ENCODE assay signal across 1 cellular context in the genomic region with DNA sequence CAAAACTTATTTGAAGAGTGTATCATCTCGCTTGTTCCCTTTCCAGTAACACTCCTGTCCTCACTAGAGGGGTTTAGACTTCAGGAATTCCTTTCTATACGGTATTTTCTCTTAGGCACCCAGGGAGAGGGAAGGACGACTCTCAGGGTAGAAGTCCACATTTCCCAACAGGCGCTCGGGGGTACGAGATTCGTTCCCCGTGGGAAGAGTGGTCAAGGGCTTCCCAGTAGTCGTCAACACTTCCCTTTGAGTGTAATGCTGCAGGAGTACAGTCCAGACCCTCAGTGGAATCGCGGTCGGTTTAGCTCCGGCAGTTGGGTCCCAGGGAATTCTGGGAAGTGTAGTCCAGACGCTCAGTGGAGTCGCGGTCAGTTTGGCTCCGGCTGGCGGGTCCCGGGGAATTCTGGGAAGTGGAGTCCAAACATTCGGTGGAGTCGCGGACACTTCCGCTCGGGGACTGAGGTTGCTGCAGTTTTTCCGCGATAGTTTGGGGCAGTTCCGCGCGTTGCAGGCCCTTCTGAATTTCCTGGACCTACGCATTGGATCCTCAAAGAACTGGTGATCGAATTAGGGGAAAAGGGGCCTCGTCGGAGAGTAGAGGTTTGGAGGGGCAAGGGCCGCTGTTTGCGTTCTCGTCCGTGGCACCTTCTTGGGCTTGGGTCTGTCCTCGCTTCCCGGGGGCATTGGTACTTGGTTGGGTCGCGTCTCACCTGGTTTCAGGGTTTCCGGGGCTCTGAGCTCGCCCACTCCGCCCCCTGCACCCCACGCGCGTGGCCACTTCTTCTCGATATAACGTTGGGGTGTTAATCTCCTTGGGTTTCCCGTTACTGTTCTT.
TF ChIP-seq lines count a peak whose summit lies in the region.

A gene (plus strand): TSS at position 431 of the 835 bp plus-strand sequence. CDS start 3,513 bp downstream, outside the sequence.

TF ChIP-seq in GM12878, 131 proteins besides CTCF, POLR2A, EP300 and RAD21 (continued from another document and continues in another):
- TF ChIP-seq, protein P1, sequence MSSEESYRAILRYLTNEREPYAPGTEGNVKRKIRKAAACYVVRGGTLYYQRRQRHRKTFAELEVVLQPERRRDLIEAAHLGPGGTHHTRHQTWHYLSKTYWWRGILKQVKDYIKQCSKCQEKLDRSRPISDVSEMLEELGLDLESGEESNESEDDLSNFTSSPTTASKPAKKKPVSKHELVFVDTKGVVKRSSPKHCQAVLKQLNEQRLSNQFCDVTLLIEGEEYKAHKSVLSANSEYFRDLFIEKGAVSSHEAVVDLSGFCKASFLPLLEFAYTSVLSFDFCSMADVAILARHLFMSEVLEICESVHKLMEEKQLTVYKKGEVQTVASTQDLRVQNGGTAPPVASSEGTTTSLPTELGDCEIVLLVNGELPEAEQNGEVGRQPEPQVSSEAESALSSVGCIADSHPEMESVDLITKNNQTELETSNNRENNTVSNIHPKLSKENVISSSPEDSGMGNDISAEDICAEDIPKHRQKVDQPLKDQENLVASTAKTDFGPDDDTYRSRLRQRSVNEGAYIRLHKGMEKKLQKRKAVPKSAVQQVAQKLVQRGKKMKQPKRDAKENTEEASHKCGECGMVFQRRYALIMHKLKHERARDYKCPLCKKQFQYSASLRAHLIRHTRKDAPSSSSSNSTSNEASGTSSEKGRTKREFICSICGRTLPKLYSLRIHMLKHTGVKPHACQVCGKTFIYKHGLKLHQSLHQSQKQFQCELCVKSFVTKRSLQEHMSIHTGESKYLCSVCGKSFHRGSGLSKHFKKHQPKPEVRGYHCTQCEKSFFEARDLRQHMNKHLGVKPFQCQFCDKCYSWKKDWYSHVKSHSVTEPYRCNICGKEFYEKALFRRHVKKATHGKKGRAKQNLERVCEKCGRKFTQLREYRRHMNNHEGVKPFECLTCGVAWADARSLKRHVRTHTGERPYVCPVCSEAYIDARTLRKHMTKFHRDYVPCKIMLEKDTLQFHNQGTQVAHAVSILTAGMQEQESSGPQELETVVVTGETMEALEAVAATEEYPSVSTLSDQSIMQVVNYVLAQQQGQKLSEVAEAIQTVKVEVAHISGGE (CRISPR knock-in tag; IDR thresholded peaks at IDR 0.05), result peak; percentile 52; the same call in 1 of the 2 replicates
- TF ChIP-seq, protein P2, sequence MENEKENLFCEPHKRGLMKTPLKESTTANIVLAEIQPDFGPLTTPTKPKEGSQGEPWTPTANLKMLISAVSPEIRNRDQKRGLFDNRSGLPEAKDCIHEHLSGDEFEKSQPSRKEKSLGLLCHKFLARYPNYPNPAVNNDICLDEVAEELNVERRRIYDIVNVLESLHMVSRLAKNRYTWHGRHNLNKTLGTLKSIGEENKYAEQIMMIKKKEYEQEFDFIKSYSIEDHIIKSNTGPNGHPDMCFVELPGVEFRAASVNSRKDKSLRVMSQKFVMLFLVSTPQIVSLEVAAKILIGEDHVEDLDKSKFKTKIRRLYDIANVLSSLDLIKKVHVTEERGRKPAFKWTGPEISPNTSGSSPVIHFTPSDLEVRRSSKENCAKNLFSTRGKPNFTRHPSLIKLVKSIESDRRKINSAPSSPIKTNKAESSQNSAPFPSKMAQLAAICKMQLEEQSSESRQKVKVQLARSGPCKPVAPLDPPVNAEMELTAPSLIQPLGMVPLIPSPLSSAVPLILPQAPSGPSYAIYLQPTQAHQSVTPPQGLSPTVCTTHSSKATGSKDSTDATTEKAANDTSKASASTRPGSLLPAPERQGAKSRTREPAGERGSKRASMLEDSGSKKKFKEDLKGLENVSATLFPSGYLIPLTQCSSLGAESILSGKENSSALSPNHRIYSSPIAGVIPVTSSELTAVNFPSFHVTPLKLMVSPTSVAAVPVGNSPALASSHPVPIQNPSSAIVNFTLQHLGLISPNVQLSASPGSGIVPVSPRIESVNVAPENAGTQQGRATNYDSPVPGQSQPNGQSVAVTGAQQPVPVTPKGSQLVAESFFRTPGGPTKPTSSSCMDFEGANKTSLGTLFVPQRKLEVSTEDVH (IDR thresholded peaks at IDR 0.05; ENCODE audit: low read depth, partially characterized antibody), result no peak
- 0 out of 2 replicates have a peak, but pooled peaks have one; percentile 43 for TF ChIP-seq ESRRA (IDR thresholded peaks at IDR 0.05; ENCODE audit: low read length)
- TF ChIP-seq SUPT20H (IDR thresholded peaks at IDR 0.05; ENCODE audit: borderline replicate concordance, control insufficient read depth, low read depth, low read length), result no peak
- no peak for TF ChIP-seq MYC (IDR thresholded peaks at IDR 0.05; ENCODE audit: insufficient read depth, insufficient read length, insufficient replicate concordance, low read length, severe bottlenecking)
- TF ChIP-seq ETV6 (conservative IDR thresholded peaks at IDR 0.05 in 1 of 2, IDR thresholded peaks at IDR 0.05 in 1 of 2; ENCODE audit: borderline replicate concordance in 1 of 2, low read depth in 1 of 2), result peak in 1 of 2 experiments; percentile 32; a peak in 1 of 4 replicates
- no peak for TF ChIP-seq YBX1 (IDR thresholded peaks at IDR 0.05)
- TF ChIP-seq CBX5 (IDR thresholded peaks at IDR 0.05; ENCODE audit: low read depth), result 0 out of 2 replicates have a peak, but pooled peaks have one; percentile 24
- TF ChIP-seq CREB1 (IDR thresholded peaks at IDR 0.05; ENCODE audit: low read depth), result peak; percentile 86
- no peak for TF ChIP-seq ZZZ3 (IDR thresholded peaks at IDR 0.05; ENCODE audit: control insufficient read depth, insufficient read length, low read depth)
- TF ChIP-seq EED (IDR thresholded peaks at IDR 0.05; ENCODE audit: low read depth), result peak; percentile 41; the same call in 1 of the 2 replicates
- 0 out of 2 replicates have a peak, but pooled peaks have one; percentile 33 for TF ChIP-seq TAF1 (IDR thresholded peaks at IDR 0.05; ENCODE audit: borderline replicate concordance, low read depth, low read length)
- peak; percentile 83 for TF ChIP-seq SREBF1 (IDR thresholded peaks at IDR 0.05; ENCODE audit: low read length)
- TF ChIP-seq CBFB (IDR thresholded peaks at IDR 0.05; ENCODE audit: low read depth), result peak; percentile 61; the same call in 1 of the 2 replicates
- no peak for TF ChIP-seq ZSCAN29 (IDR thresholded peaks at IDR 0.05)
- no peak for TF ChIP-seq PML (IDR thresholded peaks at IDR 0.05; ENCODE audit: low read length)
- TF ChIP-seq, protein P3, sequence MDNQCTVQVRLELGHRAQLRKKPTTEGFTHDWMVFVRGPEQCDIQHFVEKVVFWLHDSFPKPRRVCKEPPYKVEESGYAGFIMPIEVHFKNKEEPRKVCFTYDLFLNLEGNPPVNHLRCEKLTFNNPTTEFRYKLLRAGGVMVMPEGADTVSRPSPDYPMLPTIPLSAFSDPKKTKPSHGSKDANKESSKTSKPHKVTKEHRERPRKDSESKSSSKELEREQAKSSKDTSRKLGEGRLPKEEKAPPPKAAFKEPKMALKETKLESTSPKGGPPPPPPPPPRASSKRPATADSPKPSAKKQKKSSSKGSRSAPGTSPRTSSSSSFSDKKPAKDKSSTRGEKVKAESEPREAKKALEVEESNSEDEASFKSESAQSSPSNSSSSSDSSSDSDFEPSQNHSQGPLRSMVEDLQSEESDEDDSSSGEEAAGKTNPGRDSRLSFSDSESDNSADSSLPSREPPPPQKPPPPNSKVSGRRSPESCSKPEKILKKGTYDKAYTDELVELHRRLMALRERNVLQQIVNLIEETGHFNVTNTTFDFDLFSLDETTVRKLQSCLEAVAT (IDR thresholded peaks at IDR 0.05), result 0 out of 2 replicates have a peak, but pooled peaks have one; percentile 40
- TF ChIP-seq MTA3 (IDR thresholded peaks at IDR 0.05; ENCODE audit: borderline replicate concordance, low read length), result no peak
- no peak for TF ChIP-seq POLR2AphosphoS2 (IDR thresholded peaks at IDR 0.05; ENCODE audit: low read depth, low read length)
- TF ChIP-seq, protein P4, sequence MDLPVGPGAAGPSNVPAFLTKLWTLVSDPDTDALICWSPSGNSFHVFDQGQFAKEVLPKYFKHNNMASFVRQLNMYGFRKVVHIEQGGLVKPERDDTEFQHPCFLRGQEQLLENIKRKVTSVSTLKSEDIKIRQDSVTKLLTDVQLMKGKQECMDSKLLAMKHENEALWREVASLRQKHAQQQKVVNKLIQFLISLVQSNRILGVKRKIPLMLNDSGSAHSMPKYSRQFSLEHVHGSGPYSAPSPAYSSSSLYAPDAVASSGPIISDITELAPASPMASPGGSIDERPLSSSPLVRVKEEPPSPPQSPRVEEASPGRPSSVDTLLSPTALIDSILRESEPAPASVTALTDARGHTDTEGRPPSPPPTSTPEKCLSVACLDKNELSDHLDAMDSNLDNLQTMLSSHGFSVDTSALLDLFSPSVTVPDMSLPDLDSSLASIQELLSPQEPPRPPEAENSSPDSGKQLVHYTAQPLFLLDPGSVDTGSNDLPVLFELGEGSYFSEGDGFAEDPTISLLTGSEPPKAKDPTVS (IDR thresholded peaks at IDR 0.05; ENCODE audit: low read depth, low read length), result no peak
- TF ChIP-seq CREM (IDR thresholded peaks at IDR 0.05; ENCODE audit: low read depth), result peak; percentile 91
- no peak for TF ChIP-seq ZNF622 (IDR thresholded peaks at IDR 0.05)
- TF ChIP-seq CHD4 (IDR thresholded peaks at IDR 0.05), result no peak
- no peak for TF ChIP-seq SREBF2 (IDR thresholded peaks at IDR 0.05; ENCODE audit: low read length)
- no peak for TF ChIP-seq HDGF (IDR thresholded peaks at IDR 0.05)
- peak; percentile 89 for TF ChIP-seq GABPA (IDR thresholded peaks at IDR 0.05; ENCODE audit: low read depth)
- peak; percentile 97 for TF ChIP-seq IKZF1 (conservative IDR thresholded peaks at IDR 0.05)
- TF ChIP-seq RUNX3 (IDR thresholded peaks at IDR 0.05; ENCODE audit: low read length), result peak; percentile 88
- TF ChIP-seq SIX5 (IDR thresholded peaks at IDR 0.05; ENCODE audit: low read depth, low read length, severe bottlenecking), result peak; percentile 97
- TF ChIP-seq CHD1 (IDR thresholded peaks at IDR 0.05; ENCODE audit: low read depth, low read length), result no peak
- peak; percentile 58; the same call in 1 of the 2 replicates for TF ChIP-seq POLR2AphosphoS5 (IDR thresholded peaks at IDR 0.05; ENCODE audit: low read length)
- TF ChIP-seq, protein P5, sequence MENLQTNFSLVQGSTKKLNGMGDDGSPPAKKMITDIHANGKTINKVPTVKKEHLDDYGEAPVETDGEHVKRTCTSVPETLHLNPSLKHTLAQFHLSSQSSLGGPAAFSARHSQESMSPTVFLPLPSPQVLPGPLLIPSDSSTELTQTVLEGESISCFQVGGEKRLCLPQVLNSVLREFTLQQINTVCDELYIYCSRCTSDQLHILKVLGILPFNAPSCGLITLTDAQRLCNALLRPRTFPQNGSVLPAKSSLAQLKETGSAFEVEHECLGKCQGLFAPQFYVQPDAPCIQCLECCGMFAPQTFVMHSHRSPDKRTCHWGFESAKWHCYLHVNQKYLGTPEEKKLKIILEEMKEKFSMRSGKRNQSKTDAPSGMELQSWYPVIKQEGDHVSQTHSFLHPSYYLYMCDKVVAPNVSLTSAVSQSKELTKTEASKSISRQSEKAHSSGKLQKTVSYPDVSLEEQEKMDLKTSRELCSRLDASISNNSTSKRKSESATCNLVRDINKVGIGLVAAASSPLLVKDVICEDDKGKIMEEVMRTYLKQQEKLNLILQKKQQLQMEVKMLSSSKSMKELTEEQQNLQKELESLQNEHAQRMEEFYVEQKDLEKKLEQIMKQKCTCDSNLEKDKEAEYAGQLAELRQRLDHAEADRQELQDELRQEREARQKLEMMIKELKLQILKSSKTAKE (IDR thresholded peaks at IDR 0.05; ENCODE audit: low read depth, poor library complexity, severe bottlenecking), result no peak
- TF ChIP-seq, protein P6, sequence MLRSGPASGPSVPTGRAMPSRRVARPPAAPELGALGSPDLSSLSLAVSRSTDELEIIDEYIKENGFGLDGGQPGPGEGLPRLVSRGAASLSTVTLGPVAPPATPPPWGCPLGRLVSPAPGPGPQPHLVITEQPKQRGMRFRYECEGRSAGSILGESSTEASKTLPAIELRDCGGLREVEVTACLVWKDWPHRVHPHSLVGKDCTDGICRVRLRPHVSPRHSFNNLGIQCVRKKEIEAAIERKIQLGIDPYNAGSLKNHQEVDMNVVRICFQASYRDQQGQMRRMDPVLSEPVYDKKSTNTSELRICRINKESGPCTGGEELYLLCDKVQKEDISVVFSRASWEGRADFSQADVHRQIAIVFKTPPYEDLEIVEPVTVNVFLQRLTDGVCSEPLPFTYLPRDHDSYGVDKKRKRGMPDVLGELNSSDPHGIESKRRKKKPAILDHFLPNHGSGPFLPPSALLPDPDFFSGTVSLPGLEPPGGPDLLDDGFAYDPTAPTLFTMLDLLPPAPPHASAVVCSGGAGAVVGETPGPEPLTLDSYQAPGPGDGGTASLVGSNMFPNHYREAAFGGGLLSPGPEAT (IDR thresholded peaks at IDR 0.05; ENCODE audit: low read depth), result peak; percentile 47; the same call in 1 of the 2 replicates
- peak; percentile 69; the same call in 1 of the 2 replicates for TF ChIP-seq SIN3A (IDR thresholded peaks at IDR 0.05; ENCODE audit: low read depth, low read length)
- TF ChIP-seq IKZF2 (IDR thresholded peaks at IDR 0.05), result peak; percentile 47 to 63; a peak in 3 of 4 replicates
- TF ChIP-seq PAX5 (IDR thresholded peaks at IDR 0.05; ENCODE audit: borderline replicate concordance, low read depth, low read length), result peak; percentile 46; the same call in 1 of the 2 replicates
- TF ChIP-seq YY1 (IDR thresholded peaks at IDR 0.05; ENCODE audit: low read depth, low read length), result peak; percentile 83
- no peak for TF ChIP-seq BCL11A (IDR thresholded peaks at IDR 0.05; ENCODE audit: low read depth, low read length)
- TF ChIP-seq, protein P7, sequence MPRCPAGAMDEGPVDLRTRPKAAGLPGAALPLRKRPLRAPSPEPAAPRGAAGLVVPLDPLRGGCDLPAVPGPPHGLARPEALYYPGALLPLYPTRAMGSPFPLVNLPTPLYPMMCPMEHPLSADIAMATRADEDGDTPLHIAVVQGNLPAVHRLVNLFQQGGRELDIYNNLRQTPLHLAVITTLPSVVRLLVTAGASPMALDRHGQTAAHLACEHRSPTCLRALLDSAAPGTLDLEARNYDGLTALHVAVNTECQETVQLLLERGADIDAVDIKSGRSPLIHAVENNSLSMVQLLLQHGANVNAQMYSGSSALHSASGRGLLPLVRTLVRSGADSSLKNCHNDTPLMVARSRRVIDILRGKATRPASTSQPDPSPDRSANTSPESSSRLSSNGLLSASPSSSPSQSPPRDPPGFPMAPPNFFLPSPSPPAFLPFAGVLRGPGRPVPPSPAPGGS (IDR thresholded peaks at IDR 0.05; ENCODE audit: borderline replicate concordance, insufficient read depth, low read depth, low read length, poor library complexity, severe bottlenecking), result no peak
- TF ChIP-seq MYB (IDR thresholded peaks at IDR 0.05; ENCODE audit: borderline replicate concordance, low read depth, low read length), result peak; percentile 85; the same call in 1 of the 2 replicates
- TF ChIP-seq, protein P8, sequence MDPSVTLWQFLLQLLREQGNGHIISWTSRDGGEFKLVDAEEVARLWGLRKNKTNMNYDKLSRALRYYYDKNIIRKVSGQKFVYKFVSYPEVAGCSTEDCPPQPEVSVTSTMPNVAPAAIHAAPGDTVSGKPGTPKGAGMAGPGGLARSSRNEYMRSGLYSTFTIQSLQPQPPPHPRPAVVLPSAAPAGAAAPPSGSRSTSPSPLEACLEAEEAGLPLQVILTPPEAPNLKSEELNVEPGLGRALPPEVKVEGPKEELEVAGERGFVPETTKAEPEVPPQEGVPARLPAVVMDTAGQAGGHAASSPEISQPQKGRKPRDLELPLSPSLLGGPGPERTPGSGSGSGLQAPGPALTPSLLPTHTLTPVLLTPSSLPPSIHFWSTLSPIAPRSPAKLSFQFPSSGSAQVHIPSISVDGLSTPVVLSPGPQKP (IDR thresholded peaks at IDR 0.05; ENCODE audit: low read depth, low read length), result peak; percentile 70; the same call in 1 of the 2 replicates
- peak; percentile 76 for TF ChIP-seq NR2C1 (IDR thresholded peaks at IDR 0.05)
- no peak for TF ChIP-seq RCOR1 (conservative IDR thresholded peaks at IDR 0.05; ENCODE audit: low read depth, low read length)
- TF ChIP-seq ZNF384 (IDR thresholded peaks at IDR 0.05; ENCODE audit: borderline replicate concordance, low read depth, low read length), result no peak
- TF ChIP-seq SRF (IDR thresholded peaks at IDR 0.05; ENCODE audit: low read depth in 2 of 2, low read length in 2 of 2), result no peak
- TF ChIP-seq HDAC6 (IDR thresholded peaks at IDR 0.05; ENCODE audit: unreplicated experiment), result no peak
